In genomic region chr20:33842346-33842745, GRCh38 we compare ENCODE assay signal across 24 cellular contexts. TPM values are rescaled to one million over a fixed set of nuclear protein-coding genes. Genes with fewer than 3 reads are reported as not detected.
DNase-seq lines count a peak whose midpoint lies in the region; ATAC-seq and TF ChIP-seq lines count a peak whose summit lies in the region.
"Had no signal": no experiment of that assay in that cellular context is flagged by ENCODE, and none has a peak within 500 bp of the region (broad histone marks: within the 10 kb centered on the region; RNA-seq: fewer than 3 reads in every experiment).

No MANE protein-coding gene starts in this region.

- H3K4me3 Mint-ChIP-seq in CD14-positive monocyte, result no peak overlapping the region
- no peak overlapping the region for H3K4me3 Mint-ChIP-seq in effector memory CD8-positive, alpha-beta T cell
- no peak overlapping the region for H3K4me3 Mint-ChIP-seq in activated CD4-positive, alpha-beta T cell treated with anti-CD3 and anti-CD28 coated beads, Interleukin-2, amount 10 ng/mL, durations not matched to agents 24 days and 14 days
- H3K4me3 Mint-ChIP-seq: activated CD8-positive, alpha-beta memory T cell treated with anti-CD3 and anti-CD28 coated beads, Interleukin-2, amount 10 ng/mL, durations not matched to agents 7 days and 5 days; activated naive CD4-positive, alpha-beta T cell treated with anti-CD3 and anti-CD28 coated beads, Interleukin-2, amount 50 U/mL, for 24 hours; activated T-helper 1 cell treated with anti-CD3 and anti-CD28 coated beads, Interleukin-12 subunit alpha, Interleukin-12 subunit beta, Interleukin-2, Interleukin-4 antibody, amounts not matched to agents 30 ng/mL and 10 ng/mL and 1 ng/mL, durations not matched to agents 14 hours and 24 hours and 36 hours; neural crest cell; T-helper 1 cell treated with Interleukin-12 subunit alpha and Interleukin-12 subunit beta and Interleukin-4 antibody, amounts not matched to agents 30 μg/mL and 1 μg/mL, for 36 hours had no signal

- no peak for TF ChIP-seq EP300 in sigmoid colon (IDR thresholded peaks at IDR 0.05)

- H3K36me3 ChIP-seq in KOPT-K1 (ENCODE audit: insufficient read depth, low read length), result no peaks in the 10 kb centered on the region
- no peaks in the 10 kb centered on the region for H3K36me3 ChIP-seq in sigmoid colon
- H3K36me3 ChIP-seq: colonic mucosa, esophagus squamous epithelium, HAP-1, SJSA1, uterus had no signal

- DNase-seq in CD14-positive monocyte (ENCODE audit: low spot score), result no peak
- DNase-seq in effector memory CD8-positive, alpha-beta T cell, result no peak
- DNase-seq in sigmoid colon, result peak; percentile 12
- no peak for DNase-seq in activated CD4-positive, alpha-beta T cell treated with anti-CD3 and anti-CD28 coated beads, Interleukin-2, amount 10 ng/mL, durations not matched to agents 24 days and 14 days
- DNase-seq: activated CD4-positive, alpha-beta T cell treated with anti-CD3 and anti-CD28 coated beads, Interleukin-2, amount 50 U/mL, for 1 hour; activated CD8-positive, alpha-beta memory T cell treated with anti-CD3 and anti-CD28 coated beads, Interleukin-2, amount 10 ng/mL, durations not matched to agents 7 days and 5 days; colonic mucosa; esophagus squamous epithelium; hypothalamus; left ventricle myocardium superior; NCI-H1436; NCI-H510A; stimulated activated CD8-positive, alpha-beta memory T cell treated with anti-CD3 and anti-CD28 coated beads, Interleukin-4, amount 100 ng/mL, for 48 hours; uterus had no signal

- H3K27ac ChIP-seq in KOPT-K1 (ENCODE audit: low read depth, low read length, poor library complexity, severe bottlenecking), result peak overlapping the region; percentile 18
- H3K27ac ChIP-seq in sigmoid colon, result peak overlapping the region in 2 of 4 donors; percentile 42 to 44
- H3K27ac ChIP-seq: colonic mucosa, SJSA1, uterus had no signal

- TF ChIP-seq POLR2A in sigmoid colon (IDR thresholded peaks at IDR 0.05), result no peak

- TF ChIP-seq CTCF in CD14-positive monocyte (IDR thresholded peaks at IDR 0.05), result no peak
- no peak for TF ChIP-seq CTCF in sigmoid colon (IDR thresholded peaks at IDR 0.05)

- H3K4me1 ChIP-seq in sigmoid colon, result peaks cover 0 to 95% (median 85%) of the 10 kb centered on the region in 4 donors
- H3K4me1 ChIP-seq: SJSA1, uterus had no signal

- peaks cover 14 to 47% of the 10 kb centered on the region in 2 donors for H3K36me3 Mint-ChIP-seq in CD14-positive monocyte
- peaks cover 3% of the 10 kb centered on the region for H3K36me3 Mint-ChIP-seq in effector memory CD8-positive, alpha-beta T cell (ENCODE audit: insufficient read depth)
- H3K36me3 Mint-ChIP-seq in activated CD4-positive, alpha-beta T cell treated with anti-CD3 and anti-CD28 coated beads, Interleukin-2, amount 10 ng/mL, durations not matched to agents 24 days and 14 days (ENCODE audit: low read depth), result peaks cover 6% of the 10 kb centered on the region

- no peaks in the 10 kb centered on the region for H3K9me3 Mint-ChIP-seq in CD14-positive monocyte
- H3K9me3 Mint-ChIP-seq in effector memory CD8-positive, alpha-beta T cell, result no peaks in the 10 kb centered on the region
- H3K9me3 Mint-ChIP-seq in activated CD4-positive, alpha-beta T cell treated with anti-CD3 and anti-CD28 coated beads, Interleukin-2, amount 10 ng/mL, durations not matched to agents 24 days and 14 days, result no peaks in the 10 kb centered on the region
- H3K9me3 Mint-ChIP-seq: activated naive CD4-positive, alpha-beta T cell treated with anti-CD3 and anti-CD28 coated beads, Interleukin-2, amount 50 U/mL, for 24 hours; activated T-helper 1 cell treated with anti-CD3 and anti-CD28 coated beads, Interleukin-12 subunit alpha, Interleukin-12 subunit beta, Interleukin-2, Interleukin-4 antibody, amounts not matched to agents 30 ng/mL and 10 ng/mL and 1 ng/mL, durations not matched to agents 14 hours and 24 hours and 36 hours; neural crest cell; T-helper 1 cell treated with Interleukin-12 subunit alpha and Interleukin-12 subunit beta and Interleukin-4 antibody, amounts not matched to agents 30 μg/mL and 1 μg/mL, for 36 hours had no signal

- no peak overlapping the region for H3K4me3 ChIP-seq in sigmoid colon
- H3K4me3 ChIP-seq: colonic mucosa, esophagus squamous epithelium, HAP-1, SJSA1, uterus had no signal

- no peaks in the 10 kb centered on the region for H3K27me3 ChIP-seq in sigmoid colon
- H3K27me3 ChIP-seq: colonic mucosa, esophagus squamous epithelium, SJSA1, uterus had no signal

- WGBS in sigmoid colon, 2 donors, result 90 to 92% methylated on average over 3 of the region's 3 CpGs

- ATAC-seq in effector memory CD8-positive, alpha-beta T cell (replicated peaks), result no peak
- ATAC-seq in HG02678 (IDR thresholded peaks at IDR 0.05; ENCODE audit: unreplicated experiment), result no peak
- no peak for ATAC-seq in HG02759 (IDR thresholded peaks at IDR 0.05; ENCODE audit: unreplicated experiment)
- no peak for ATAC-seq in HG02973 (IDR thresholded peaks at IDR 0.05; ENCODE audit: unreplicated experiment)
- ATAC-seq: activated CD8-positive, alpha-beta memory T cell treated with anti-CD3 and anti-CD28 coated beads, Interleukin-2, amount 10 ng/mL, durations not matched to agents 7 days and 5 days; left ventricle myocardium superior had no signal

- H3K4me1 Mint-ChIP-seq in CD14-positive monocyte, result peaks cover 83% of the 10 kb centered on the region
- H3K4me1 Mint-ChIP-seq in effector memory CD8-positive, alpha-beta T cell (ENCODE audit: low read depth in 2 of 2), result peaks cover 77 to 84% of the 10 kb centered on the region in 2 donors
- H3K4me1 Mint-ChIP-seq in activated CD4-positive, alpha-beta T cell treated with anti-CD3 and anti-CD28 coated beads, Interleukin-2, amount 10 ng/mL, durations not matched to agents 24 days and 14 days, result peaks cover 72% of the 10 kb centered on the region

- peaks cover 0 to 7% (median 3%) of the 10 kb centered on the region in 3 donors for H3K27me3 Mint-ChIP-seq in CD14-positive monocyte (ENCODE audit: low read depth in 3 of 3)
- H3K27me3 Mint-ChIP-seq in effector memory CD8-positive, alpha-beta T cell, result no peaks in the 10 kb centered on the region
- H3K27me3 Mint-ChIP-seq in activated CD4-positive, alpha-beta T cell treated with anti-CD3 and anti-CD28 coated beads, Interleukin-2, amount 10 ng/mL, durations not matched to agents 24 days and 14 days, result no peaks in the 10 kb centered on the region
- H3K27me3 Mint-ChIP-seq: activated CD8-positive, alpha-beta memory T cell treated with anti-CD3 and anti-CD28 coated beads, Interleukin-2, amount 10 ng/mL, durations not matched to agents 7 days and 5 days; activated naive CD4-positive, alpha-beta T cell treated with anti-CD3 and anti-CD28 coated beads, Interleukin-2, amount 50 U/mL, for 24 hours had no signal

- intact Hi-C loops in CD14-positive monocyte (cut with micrococcal nuclease) (no loop called here), sigmoid colon (cut with DNase I) (no loop called here)
- intact Hi-C loops in activated CD4-positive, alpha-beta T cell treated with anti-CD3 and anti-CD28 coated beads, Interleukin-2, amount 10 ng/mL, durations not matched to agents 24 days and 14 days (cut with micrococcal nuclease), result no loop called here

- H3K27ac Mint-ChIP-seq in CD14-positive monocyte, result peak overlapping the region in 4 of 7 donors; percentile 12 to 84 (median 34)
- H3K27ac Mint-ChIP-seq in effector memory CD8-positive, alpha-beta T cell, result peak overlapping the region; percentile 68 to 71
- no peak overlapping the region for H3K27ac Mint-ChIP-seq in activated CD4-positive, alpha-beta T cell treated with anti-CD3 and anti-CD28 coated beads, Interleukin-2, amount 10 ng/mL, durations not matched to agents 24 days and 14 days
- H3K27ac Mint-ChIP-seq: activated CD8-positive, alpha-beta memory T cell treated with anti-CD3 and anti-CD28 coated beads, Interleukin-2, amount 10 ng/mL, durations not matched to agents 7 days and 5 days; activated T-helper 1 cell treated with anti-CD3 and anti-CD28 coated beads, Interleukin-12 subunit alpha, Interleukin-12 subunit beta, Interleukin-2, Interleukin-4 antibody, amounts not matched to agents 30 ng/mL and 10 ng/mL and 1 ng/mL, durations not matched to agents 14 hours and 24 hours and 36 hours; T-helper 1 cell treated with Interleukin-12 subunit alpha and Interleukin-12 subunit beta and Interleukin-4 antibody, amounts not matched to agents 30 μg/mL and 1 μg/mL, for 36 hours had no signal

- H3K9me3 ChIP-seq in KOPT-K1 (ENCODE audit: insufficient read depth, low read length, poor library complexity, severe bottlenecking) (no peaks in the 10 kb centered on the region), sigmoid colon (no peaks in the 10 kb centered on the region)
- H3K9me3 ChIP-seq: colonic mucosa, esophagus squamous epithelium, HAP-1, SJSA1, uterus had no signal

RNA-seq across cellular contexts. Expression of gene CHMP4B, which starts 31.2 kb away (rescaled TPM):
- polyA plus RNA-seq in CD14-positive monocyte (10 to 100 TPM in 1 of 2 donors, 1 to 10 TPM in 1; 7.1 to 10.0 TPM), sigmoid colon (100 to 1,000 TPM; 212 to 394 (median 250) TPM)
- total RNA-seq in sigmoid colon, result 100 to 1,000 TPM; 102 to 115 (median 108) TPM
- 95.6 and 102 TPM in 2 replicates for total RNA-seq in activated CD4-positive, alpha-beta T cell treated with anti-CD3 and anti-CD28 coated beads, Interleukin-2, amount 10 ng/mL, durations not matched to agents 24 days and 14 days
